Comparison of ENCODE assay signal across 15 cellular contexts in the genomic region with DNA sequence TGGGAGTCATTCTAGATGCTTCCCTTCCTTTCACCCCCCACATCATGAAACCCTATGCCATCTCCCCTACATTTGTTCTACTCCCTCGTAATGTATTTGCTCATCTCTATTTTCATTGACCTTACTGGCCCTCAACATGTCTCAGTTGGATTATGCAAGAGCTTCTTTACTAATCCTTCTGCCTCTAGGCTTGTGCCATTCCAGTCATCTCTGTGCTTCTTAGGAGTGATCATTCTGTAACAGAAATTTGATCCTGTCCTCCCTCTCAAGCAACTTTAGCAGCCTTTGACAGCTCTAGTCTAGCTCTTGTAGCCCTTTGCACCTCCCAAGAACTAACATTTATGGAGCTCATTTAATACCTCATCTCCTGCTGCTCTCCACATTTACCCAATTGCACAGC.
A peak's percentile ranks its signal among the peaks of the same experiment; 100 is the strongest.
DNase-seq lines count a peak whose midpoint lies in the region; ATAC-seq and TF ChIP-seq lines count a peak whose summit lies in the region.
"Had no signal": no experiment of that assay in that cellular context is flagged by ENCODE, and none has a peak within 500 bp of the region (broad histone marks: within the 10 kb centered on the region; RNA-seq: fewer than 3 reads in every experiment).

No MANE protein-coding gene starts in this region.

- no peak overlapping the region for H3K56ac ChIP-seq in H9 (ENCODE audit: insufficient read length, low read depth, low read length)

- DNase-seq in AG04449 (ENCODE audit: low read depth, low spot score) (peak; percentile 19), HFFc6 (peak; percentile 38), RPMI7951 (ENCODE audit: low read depth) (peak; percentile 19), foreskin keratinocyte (peak; percentile 5 to 23), H9 (no peak), cortex of kidney (lab: John Stamatoyannopoulos, UW) (no peak), suprapubic skin (ENCODE audit: low spot score in 2 of 2) (no peak), NCI-H146 (lab: John Stamatoyannopoulos, UW) (no peak)
- DNase-seq: cerebellar nuclear complex, glutamatergic neuron, NCI-H2081 treated with DMSO at 0.1 percent for 48 hours, stomach, T-helper 1 cell had no signal

- H3K4me3 Mint-ChIP-seq in HFFc6 (no peak overlapping the region), H9 (no peak overlapping the region; a peak in 1 of 5 replicates)
- H3K4me3 Mint-ChIP-seq: nephron had no signal

- H3K9me3 ChIP-seq in H9 (ENCODE audit: control insufficient read depth, low read depth, low read length) (no peaks in the 10 kb centered on the region), suprapubic skin (no peaks in the 10 kb centered on the region)
- H3K9me3 ChIP-seq: stomach had no signal

- ATAC-seq in foreskin keratinocyte, result no peak
- ATAC-seq: Right ventricle myocardium inferior had no signal

- H3K4me1 Mint-ChIP-seq in HFFc6 (ENCODE audit: low read depth) (peaks cover 9% of the 10 kb centered on the region), H9 (peaks cover 15% of the 10 kb centered on the region in 2 experiments)
- H3K4me1 Mint-ChIP-seq: nephron had no signal

- no peak overlapping the region for H3K4ac ChIP-seq in H9 (ENCODE audit: low read depth, low read length)

- no peak overlapping the region for H3K4me3 ChIP-seq in AG04449 (ENCODE audit: low read depth, low read length)
- H3K4me3 ChIP-seq in suprapubic skin, result no peak overlapping the region
- H3K4me3 ChIP-seq: stomach had no signal

- no peak overlapping the region for H4K5ac ChIP-seq in H9 (ENCODE audit: insufficient read length, low read depth, low read length)

- no peak overlapping the region for H2BK20ac ChIP-seq in H9 (ENCODE audit: low read depth, low read length, poor library complexity, severe bottlenecking)

- H3K27ac ChIP-seq in foreskin keratinocyte (no peak overlapping the region), H9 (ENCODE audit: insufficient read length, low read depth, low read length) (no peak overlapping the region), suprapubic skin (no peak overlapping the region)
- H3K27ac ChIP-seq: stomach had no signal

- H4K8ac ChIP-seq in H9 (replicated peaks; ENCODE audit: insufficient read length, low read depth, low read length), result no peak overlapping the region

- H3K4me2 ChIP-seq in H9 (ENCODE audit: insufficient read depth, insufficient read length, low read length), result no peak overlapping the region

- H3K9me3 Mint-ChIP-seq in HFFc6 (no peaks in the 10 kb centered on the region), H9 (no peaks in the 10 kb centered on the region)

- H3K36me3 ChIP-seq in suprapubic skin, result peaks cover 12% of the 10 kb centered on the region

- H3K27me3 ChIP-seq in foreskin keratinocyte (no peaks in the 10 kb centered on the region), H9 (ENCODE audit: insufficient read depth, low read length) (no peaks in the 10 kb centered on the region), suprapubic skin (no peaks in the 10 kb centered on the region)
- H3K27me3 ChIP-seq: stomach had no signal

- TF ChIP-seq EP300 in suprapubic skin (IDR thresholded peaks at IDR 0.05), result no peak

- H3K79me1 ChIP-seq in H9 (ENCODE audit: insufficient read depth, low read depth, low read length, poor library complexity, severe bottlenecking), result no peaks in the 10 kb centered on the region

- POLR2A ChIA-PET in AG04449 (lab: Yijun Ruan, JAX), result no interaction called here

- H3K36me3 Mint-ChIP-seq in HFFc6 (ENCODE audit: low read depth) (no peaks in the 10 kb centered on the region), H9 (ENCODE audit: insufficient read depth in 1 of 3, low read depth in 3 of 3) (peaks cover 0 to 1% (median 0%) of the 10 kb centered on the region in 3 experiments; a peak in 1 of 7 replicates)

- WGBS in H9 (ENCODE audit: extremely low coverage, insufficient read length, low lambda C conversion rate), result no CpG with 5 or more reads among the region's 1 CpG
- 98% methylated on average over 1 of the region's 1 CpG for WGBS in suprapubic skin

- no peaks in the 10 kb centered on the region for H3K23me2 ChIP-seq in H9 (ENCODE audit: insufficient read length, low read depth, low read length, poor library complexity, severe bottlenecking)

- TF ChIP-seq POLR2A in suprapubic skin (IDR thresholded peaks at IDR 0.05), result no peak

- TF ChIP-seq CTCF in AG04449 (IDR thresholded peaks at IDR 0.05; ENCODE audit: insufficient read depth, low read length, missing control alignments), result no peak
- no peak for TF ChIP-seq CTCF in HFFc6 (IDR thresholded peaks at IDR 0.05)
- no peak for TF ChIP-seq CTCF in foreskin keratinocyte (conservative IDR thresholded peaks at IDR 0.05)
- no peak for TF ChIP-seq CTCF in H9 (conservative IDR thresholded peaks at IDR 0.05)
- TF ChIP-seq CTCF in suprapubic skin (IDR thresholded peaks at IDR 0.05), result no peak

- H2BK5ac ChIP-seq in H9 (ENCODE audit: insufficient read length, low read length), result no peak overlapping the region

- H2AFZ ChIP-seq in H9 (ENCODE audit: low read length), result no peak overlapping the region

- no peak overlapping the region for H2AK5ac ChIP-seq in H9 (ENCODE audit: insufficient read length, low read length)

- H3K18ac ChIP-seq in H9 (ENCODE audit: insufficient read length, low read depth, low read length), result no peak overlapping the region

- H3K79me2 ChIP-seq in H9 (ENCODE audit: insufficient read depth, low read length), result no peaks in the 10 kb centered on the region

- no peak overlapping the region for H3K9ac ChIP-seq in H9 (ENCODE audit: extremely low read depth, insufficient read length, low read length)

- H3T11ph ChIP-seq in H9 (ENCODE audit: low read length), result no peak overlapping the region

- no peak overlapping the region for H3K27ac Mint-ChIP-seq in HFFc6
- no peak overlapping the region for H3K27ac Mint-ChIP-seq in H9
- H3K27ac Mint-ChIP-seq: nephron had no signal

- no peak overlapping the region for H2BK15ac ChIP-seq in H9 (ENCODE audit: low read depth, low read length)

- no peak overlapping the region for H4K91ac ChIP-seq in H9 (ENCODE audit: insufficient read length, low read depth, low read length)

- no peak overlapping the region for H2BK120ac ChIP-seq in H9 (ENCODE audit: low read depth, low read length, poor library complexity, severe bottlenecking)

- H3K4me1 ChIP-seq in foreskin keratinocyte (no peaks in the 10 kb centered on the region), H9 (ENCODE audit: insufficient read depth, low read length) (peaks cover 3% of the 10 kb centered on the region; the same call in 1 of the 2 replicates), suprapubic skin (no peaks in the 10 kb centered on the region)

- CTCF ChIA-PET in AG04449 (lab: Yijun Ruan, JAX), result no interaction called here

- H2BK12ac ChIP-seq in H9 (ENCODE audit: insufficient read length, low read depth, low read length), result no peak overlapping the region

- H3K27me3 Mint-ChIP-seq in HFFc6 (ENCODE audit: insufficient read depth) (no peaks in the 10 kb centered on the region), H9 (ENCODE audit: low read depth) (no peaks in the 10 kb centered on the region)

- H3K14ac ChIP-seq in H9 (ENCODE audit: insufficient read depth, low read length), result no peak overlapping the region

- H3K23ac ChIP-seq in H9 (ENCODE audit: insufficient read length, low read depth, low read length), result no peak overlapping the region

- H4K20me1 ChIP-seq in H9 (ENCODE audit: control insufficient read depth, insufficient read depth, insufficient read length), result no peaks in the 10 kb centered on the region

Comparison
In these comparisons a context has a peak if more than half of its experiments do, and no peak if none do; other contexts are left out.
1. DNase-seq: peak in AG04449 (single experiment), HFFc6 (single experiment), RPMI7951 (single experiment) and foreskin keratinocyte (2 of 2); none in H9 (single experiment), cortex of kidney (single experiment), suprapubic skin (0 of 2) and NCI-H146 (single experiment).